Comparison of ENCODE assay signal across 11 cellular contexts in genomic region chr9:68500457-68501158, GRCh38. TPM values are rescaled to one million over a fixed set of nuclear protein-coding genes. Genes with fewer than 3 reads are reported as not detected.
A peak's percentile ranks its signal among the peaks of the same experiment; 100 is the strongest.
DNase-seq lines count a peak whose midpoint lies in the region; ATAC-seq and TF ChIP-seq lines count a peak whose summit lies in the region.
"Had no signal": no experiment of that assay in that cellular context is flagged by ENCODE, and none has a peak within 500 bp of the region (broad histone marks: within the 10 kb centered on the region; RNA-seq: fewer than 3 reads in every experiment).

No MANE protein-coding gene starts in this region.

- H3K9me3 ChIP-seq in AG04450 (ENCODE audit: control insufficient read depth, insufficient read depth, low read length) (no peaks in the 10 kb centered on the region), MG63 (no peaks in the 10 kb centered on the region), esophagus (ENCODE audit: control insufficient read depth in 2 of 2, insufficient read depth in 1 of 2, low read depth in 1 of 2, low read length in 1 of 2) (no peaks in the 10 kb centered on the region), mesodermal cell (ENCODE audit: control insufficient read depth, low read length) (no peaks in the 10 kb centered on the region), T-helper 17 cell (ENCODE audit: control insufficient read depth, low read length, poor library complexity, severe bottlenecking) (no peaks in the 10 kb centered on the region)

- H3K27ac ChIP-seq in AG04450 (ENCODE audit: low read depth, low read length): peak overlapping the region; percentile 32
- H3K27ac ChIP-seq in esophagus (ENCODE audit: low read depth in 2 of 2, low read length in 1 of 2): peak overlapping the region; percentile 52 to 53
- H3K27ac ChIP-seq in mesodermal cell (ENCODE audit: low read depth, low read length, severe bottlenecking): peak overlapping the region; percentile 64

- peaks cover 58% of the 10 kb centered on the region for H3K27me3 Mint-ChIP-seq in T-helper 17 cell
- H3K27me3 Mint-ChIP-seq in stimulated activated memory B cell treated with anti-CD40 and anti-IgM and Interleukin-4, amounts not matched to agents 10 μg/mL and 1 μg/mL and 100 μg/mL, for 72 hours: no peaks in the 10 kb centered on the region

- DNase-seq in AG04450 (ENCODE audit: low read depth, low spot score) (no peak), MG63 (peak; percentile 66), T-helper 17 cell (no peak), GF-D8 (lab: John Stamatoyannopoulos, UW) (no peak), epidermal melanocyte (ENCODE audit: insufficient read length, low spot score) (no peak)
- DNase-seq: activated CD4-positive, alpha-beta T cell treated with anti-CD3 and anti-CD28 coated beads for 4 hours; activated naive CD8-positive, alpha-beta T cell treated with anti-CD3 and anti-CD28 coated beads, Interleukin-2, amount 10 ng/mL, durations not matched to agents 7 days and 5 days; naive B cell had no signal

- no peaks in the 10 kb centered on the region for H3K36me3 ChIP-seq in MG63
- H3K36me3 ChIP-seq in esophagus (ENCODE audit: control insufficient read depth in 2 of 2, insufficient read depth in 2 of 2, low read length in 1 of 2): no peaks in the 10 kb centered on the region
- H3K36me3 ChIP-seq in mesodermal cell (ENCODE audit: control insufficient read depth, insufficient read depth, low read length): no peaks in the 10 kb centered on the region

- ATAC-seq in T-helper 17 cell: no peak
- ATAC-seq in stimulated activated memory B cell treated with anti-CD40 and anti-IgM and Interleukin-4, amounts not matched to agents 10 μg/mL and 1 μg/mL and 100 μg/mL, for 72 hours: no peak

- no peaks in the 10 kb centered on the region for H3K4me1 ChIP-seq in esophagus (ENCODE audit: control insufficient read depth in 2 of 2, insufficient read depth in 2 of 2, low read length in 1 of 2)
- peaks cover 13% of the 10 kb centered on the region for H3K4me1 ChIP-seq in mesodermal cell (ENCODE audit: control insufficient read depth, insufficient read depth, low read length, poor library complexity, severe bottlenecking)

- H3K4me3 Mint-ChIP-seq in T-helper 17 cell: no peak overlapping the region
- no peak overlapping the region for H3K4me3 Mint-ChIP-seq in stimulated activated memory B cell treated with anti-CD40 and anti-IgM and Interleukin-4, amounts not matched to agents 10 μg/mL and 1 μg/mL and 100 μg/mL, for 72 hours
- H3K4me3 Mint-ChIP-seq: activated naive CD8-positive, alpha-beta T cell treated with anti-CD3 and anti-CD28 coated beads, Interleukin-2, amount 10 ng/mL, durations not matched to agents 7 days and 5 days; naive B cell had no signal

- TF ChIP-seq CTCF in AG04450 (IDR thresholded peaks at IDR 0.05; ENCODE audit: low read depth, low read length): no peak

- H3K9me3 Mint-ChIP-seq in stimulated activated memory B cell treated with anti-CD40 and anti-IgM and Interleukin-4, amounts not matched to agents 10 μg/mL and 1 μg/mL and 100 μg/mL, for 72 hours: no peaks in the 10 kb centered on the region
- H3K9me3 Mint-ChIP-seq: activated naive CD8-positive, alpha-beta T cell treated with anti-CD3 and anti-CD28 coated beads, Interleukin-2, amount 10 ng/mL, durations not matched to agents 7 days and 5 days; naive B cell had no signal

- H3K4me1 Mint-ChIP-seq in T-helper 17 cell: peaks cover 3% of the 10 kb centered on the region
- no peaks in the 10 kb centered on the region for H3K4me1 Mint-ChIP-seq in stimulated activated memory B cell treated with anti-CD40 and anti-IgM and Interleukin-4, amounts not matched to agents 10 μg/mL and 1 μg/mL and 100 μg/mL, for 72 hours
- H3K4me1 Mint-ChIP-seq: naive B cell had no signal

- no peak overlapping the region for H3K4me3 ChIP-seq in AG04450 (ENCODE audit: low read depth, low read length)
- no peak overlapping the region for H3K4me3 ChIP-seq in MG63
- no peak overlapping the region for H3K4me3 ChIP-seq in esophagus (ENCODE audit: low read depth in 1 of 2, low read length in 2 of 2)
- no peak overlapping the region for H3K4me3 ChIP-seq in mesodermal cell (ENCODE audit: extremely low read depth, insufficient read depth, low read length, poor library complexity, severe bottlenecking)

- 50 to 60% methylated on average over 7 of the region's 7 CpGs for WGBS in esophagus, 2 donors
- 76 to 80% methylated on average over 3 to 6 of the region's 7 CpGs for WGBS in mesodermal cell (ENCODE audit: insufficient coverage in 2 of 2), 2 experiments

- POLR2A ChIA-PET in AG04450 (lab: Yijun Ruan, JAX): interaction anchor here (0.9 kb wide), 1 partner anchor 11 kb away, joined by 3 read pairs; no protein-coding TSS in a partner anchor

- no peak overlapping the region for H3K27ac Mint-ChIP-seq in T-helper 17 cell
- H3K27ac Mint-ChIP-seq in stimulated activated memory B cell treated with anti-CD40 and anti-IgM and Interleukin-4, amounts not matched to agents 10 μg/mL and 1 μg/mL and 100 μg/mL, for 72 hours: no peak overlapping the region
- H3K27ac Mint-ChIP-seq: activated naive CD8-positive, alpha-beta T cell treated with anti-CD3 and anti-CD28 coated beads, Interleukin-2, amount 10 ng/mL, durations not matched to agents 7 days and 5 days had no signal

- CTCF ChIA-PET in AG04450 (lab: Charles Lee): interaction anchor here (1.4 kb wide), 1 partner anchor 8 kb away, joined by 3 read pairs; no protein-coding TSS in a partner anchor

- no peaks in the 10 kb centered on the region for H3K27me3 ChIP-seq in AG04450 (ENCODE audit: control insufficient read depth, insufficient read depth, low read length)
- H3K27me3 ChIP-seq in MG63: no peaks in the 10 kb centered on the region
- no peaks in the 10 kb centered on the region for H3K27me3 ChIP-seq in esophagus (ENCODE audit: control insufficient read depth in 1 of 2, insufficient read depth in 2 of 2, low read length in 2 of 2)

- peaks cover 2% of the 10 kb centered on the region for H3K36me3 Mint-ChIP-seq in T-helper 17 cell (ENCODE audit: low read depth)
- no peaks in the 10 kb centered on the region for H3K36me3 Mint-ChIP-seq in stimulated activated memory B cell treated with anti-CD40 and anti-IgM and Interleukin-4, amounts not matched to agents 10 μg/mL and 1 μg/mL and 100 μg/mL, for 72 hours
- H3K36me3 Mint-ChIP-seq: activated naive CD8-positive, alpha-beta T cell treated with anti-CD3 and anti-CD28 coated beads, Interleukin-2, amount 10 ng/mL, durations not matched to agents 7 days and 5 days; naive B cell had no signal

RNA-seq across cellular contexts. Expression of gene TMEM252, which starts 40.1 kb away (rescaled TPM):
- polyA plus RNA-seq in AG04450 (2011; rRNA removed) (not detected in 2 replicates), esophagus (under 1 TPM in 1 of 2 donors, not detected in 1; 0.06 TPM)
- not detected in 2 replicates for polyA minus RNA-seq in AG04450 (2011; rRNA and poly(A)+ RNA removed)
- not detected in 2 replicates for total RNA-seq in MG63 (2014; rRNA removed; shearing (Covaris generic); ENCODE audit: low replicate concordance)
- polyA plus RNA-seq in mesodermal cell (2013, experiment 1 of 2): not detected
- not detected for polyA plus RNA-seq in mesodermal cell (2013, experiment 2 of 2)
- not detected for total RNA-seq in T-helper 17 cell
- total RNA-seq: activated naive CD8-positive, alpha-beta T cell treated with anti-CD3 and anti-CD28 coated beads, Interleukin-2, amount 10 ng/mL, durations not matched to agents 7 days and 5 days had no signal
